Comparison of ENCODE assay signal across 18 cellular contexts in the genomic region with DNA sequence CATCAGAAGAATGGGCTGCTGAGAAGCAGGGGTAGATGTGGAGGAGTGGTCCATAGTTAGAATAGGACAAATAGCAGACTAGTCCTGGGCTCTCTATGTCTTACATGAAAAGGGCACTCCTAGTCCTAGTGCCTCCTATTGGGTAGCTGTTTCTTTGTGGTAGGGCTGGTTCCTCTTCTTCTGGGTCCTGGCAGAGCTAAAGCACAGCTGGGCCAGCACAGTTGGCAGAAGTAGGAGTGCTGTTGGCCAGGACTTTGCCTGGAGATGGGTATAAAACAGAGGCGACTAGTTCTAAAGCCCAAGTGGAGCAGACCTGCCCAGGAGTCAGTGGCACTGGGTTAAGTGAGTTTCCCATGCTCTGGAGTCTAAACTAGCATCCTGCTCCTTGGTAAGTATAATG. TPM values are rescaled to one million over a fixed set of nuclear protein-coding genes. Genes with fewer than 3 reads are reported as not detected.
DNase-seq lines count a peak whose midpoint lies in the region; ATAC-seq and TF ChIP-seq lines count a peak whose summit lies in the region.
"Had no signal": no experiment of that assay in that cellular context is flagged by ENCODE, and none has a peak within 500 bp of the region (broad histone marks: within the 10 kb centered on the region; RNA-seq: fewer than 3 reads in every experiment).

No MANE protein-coding gene starts in this region.

- peaks cover 60% of the 10 kb centered on the region for H3K4me1 Mint-ChIP-seq in mesothelial cell of epicardium

- no peak for TF ChIP-seq POLR2A in stomach (IDR thresholded peaks at IDR 0.05)

- POLR2A ChIA-PET in OCI-LY7 (lab: Charles Lee): no interaction called here

- H3K36me3 ChIP-seq in right atrium auricular region (no peaks in the 10 kb centered on the region), stomach (peaks cover 0 to 15% (median 5%) of the 10 kb centered on the region in 4 donors), OCI-LY7 (ENCODE audit: insufficient read depth, low read length) (peaks cover 86% of the 10 kb centered on the region)

- no peaks in the 10 kb centered on the region for H3K9me2 ChIP-seq in OCI-LY7 (ENCODE audit: insufficient read depth, low read length)

- CTCF ChIA-PET in OCI-LY7 (lab: Charles Lee; ENCODE audit: unreplicated experiment): no interaction called here

- H3K36me3 Mint-ChIP-seq in mesothelial cell of epicardium: peaks cover 11% of the 10 kb centered on the region

- TF ChIP-seq CTCF in right atrium auricular region (IDR thresholded peaks at IDR 0.05): no peak
- TF ChIP-seq CTCF in mesothelial cell of epicardium (IDR thresholded peaks at IDR 0.05; ENCODE audit: unreplicated experiment): no peak
- no peak for TF ChIP-seq CTCF in stomach (IDR thresholded peaks at IDR 0.05)
- TF ChIP-seq CTCF in OCI-LY7 (conservative IDR thresholded peaks at IDR 0.05; ENCODE audit: low read length): no peak

- ATAC-seq in Right ventricle myocardium superior (ENCODE audit: poor library complexity) (peak; percentile 55), HG02571 (IDR thresholded peaks at IDR 0.05; ENCODE audit: unreplicated experiment) (no peak)
- ATAC-seq: GM12878, HCT116 had no signal

- H3K4me3 Mint-ChIP-seq in mesothelial cell of epicardium: no peak overlapping the region
- H3K4me3 Mint-ChIP-seq: B cell; CD4-positive, alpha-beta T cell had no signal

- peaks cover 6% of the 10 kb centered on the region; the same call in 1 of the 2 replicates for H3K79me2 ChIP-seq in OCI-LY7 (ENCODE audit: insufficient read depth, low read depth, low read length)

- H3K4me1 ChIP-seq in right atrium auricular region: peaks cover 0 to 8% of the 10 kb centered on the region in 2 donors
- peaks cover 23 to 32% (median 25%) of the 10 kb centered on the region in 4 donors for H3K4me1 ChIP-seq in stomach
- H3K4me1 ChIP-seq in OCI-LY7 (ENCODE audit: insufficient read depth, low read length, poor library complexity, severe bottlenecking): no peaks in the 10 kb centered on the region

- no peak for TF ChIP-seq EP300 in stomach (IDR thresholded peaks at IDR 0.05)

- BruUV-seq in OCI-LY7 (replicated peaks; lab: Mats Ljungman, UMichigan): no TSS peak

- H3K4me2 ChIP-seq in OCI-LY7 (ENCODE audit: low read length): no peak overlapping the region

- no peaks in the 10 kb centered on the region for H3K27me3 Mint-ChIP-seq in mesothelial cell of epicardium (ENCODE audit: low read depth)
- H3K27me3 Mint-ChIP-seq: B cell; CD4-positive, alpha-beta T cell had no signal

- H3K9me3 Mint-ChIP-seq in mesothelial cell of epicardium: peaks cover 5% of the 10 kb centered on the region
- H3K9me3 Mint-ChIP-seq: CD4-positive, alpha-beta T cell had no signal

- 0 out of 2 replicates have a peak, but pooled peaks cover 5% of the 10 kb centered on the region for H4K20me1 ChIP-seq in OCI-LY7 (ENCODE audit: insufficient read depth, low read length)

- H3K9me3 ChIP-seq in right atrium auricular region: no peaks in the 10 kb centered on the region
- no peaks in the 10 kb centered on the region for H3K9me3 ChIP-seq in stomach
- peaks cover 18% of the 10 kb centered on the region; the same call in 1 of the 2 replicates for H3K9me3 ChIP-seq in OCI-LY7 (ENCODE audit: low read length)

- H3K27ac ChIP-seq in right atrium auricular region (no peak overlapping the region), caudate nucleus (ENCODE audit: low read depth, low read length) (peak overlapping the region; percentile 42), stomach (no peak overlapping the region), OCI-LY7 (ENCODE audit: low read depth, low read length, poor library complexity, severe bottlenecking) (no peak overlapping the region)
- H3K27ac ChIP-seq: GM23248 had no signal

- WGBS in stomach, 5 donors: 36 to 82% (median 58%) methylated on average over 1 of the region's 1 CpG

- H2AFZ ChIP-seq in OCI-LY7 (ENCODE audit: low read length): no peak overlapping the region
- H2AFZ ChIP-seq: GM23248 had no signal

- DNase-seq in Right ventricle myocardium superior (no peak), right atrium auricular region (ENCODE audit: low spot score) (no peak), caudate nucleus (lab: John Stamatoyannopoulos, UW) (peak in 7 of 61 donors; percentile 7 to 37 (median 22)), mesothelial cell of epicardium (ENCODE audit: low spot score in 2 of 2, unreplicated experiment in 2 of 2) (no peak), stomach (peak; percentile 68), OCI-LY7 (ENCODE audit: low spot score) (no peak)
- no peak for DNase-seq in stimulated activated CD4-positive, alpha-beta T cell treated with anti-CD3 and anti-CD28 coated beads, Interleukin-2, amount 100 ng/mL, for 24 hours
- DNase-seq: 8988T; C1 segment of cervical spinal cord; Calu3; CD4-positive, alpha-beta T cell; DMS 273 treated with DMSO at 0.1 percent for 48 hours; DMS79; GM23248 had no signal

- H3K27me3 ChIP-seq in right atrium auricular region: no peaks in the 10 kb centered on the region
- no peaks in the 10 kb centered on the region for H3K27me3 ChIP-seq in stomach

- H3K4me3 ChIP-seq in right atrium auricular region: no peak overlapping the region
- no peak overlapping the region for H3K4me3 ChIP-seq in stomach
- H3K4me3 ChIP-seq in OCI-LY7 (ENCODE audit: low read depth, low read length, poor library complexity, severe bottlenecking): no peak overlapping the region
- H3K4me3 ChIP-seq: GM12878, GM23248 had no signal

- intact Hi-C loops in Right ventricle myocardium superior (cut with DNase I) (no loop called here), stomach (cut with DNase I; ENCODE audit: low total_unique reads) (loop anchor here (5.0 to 10.0 kb wide), 2 partner anchors 98 to 126 kb away; no protein-coding TSS in a partner anchor), OCI-LY7 (cut with micrococcal nuclease; ENCODE audit: unreplicated experiment) (no loop called here)

- peak overlapping the region; percentile 94 for H3K27ac Mint-ChIP-seq in mesothelial cell of epicardium
- H3K27ac Mint-ChIP-seq: B cell; CD4-positive, alpha-beta T cell had no signal

RNA-seq across cellular contexts. Expression of gene PPFIBP2, which starts 55.2 kb away (rescaled TPM):
- total RNA-seq in Right ventricle myocardium superior: 26.5 TPM
- total RNA-seq in right atrium auricular region: 10 to 100 TPM; 13.0 to 24.0 TPM
- total RNA-seq in mesothelial cell of epicardium: 65.8 to 73.8 TPM (median 69.1 TPM) in 3 replicates
- total RNA-seq in stomach: 100 to 1,000 TPM in 1 of 5 donors, 10 to 100 TPM in 4; 64.3 to 153 (median 92.2) TPM
- polyA plus RNA-seq in stomach: 10 to 100 TPM; 28.1 to 75.5 (median 28.1) TPM
- total RNA-seq in OCI-LY7 (2014; rRNA removed; shearing (Covaris generic)): 102 and 129 TPM in 2 replicates
- total RNA-seq in OCI-LY7 (2022): 182 and 196 TPM in 2 replicates
